Comparison of ENCODE assay signal across 2 cellular contexts in genomic region chr6:30548375-30548774, GRCh38.
TF ChIP-seq lines count a peak whose summit lies in the region.

No MANE protein-coding gene starts in this region.

TF ChIP-seq in IMR-90, 13 proteins besides CTCF, POLR2A, EP300 and RAD21:
- TF ChIP-seq MAZ (IDR thresholded peaks at IDR 0.05; ENCODE audit: borderline replicate concordance, low read depth, low read length) (no peak), MXI1 (IDR thresholded peaks at IDR 0.05; ENCODE audit: borderline replicate concordance, low read depth, low read length) (no peak), BHLHE40 (IDR thresholded peaks at IDR 0.05; ENCODE audit: low read depth, low read length) (no peak), SMC3 (IDR thresholded peaks at IDR 0.05; ENCODE audit: low read depth, low read length) (no peak), ELK1 (IDR thresholded peaks at IDR 0.05; ENCODE audit: borderline replicate concordance, low read depth, low read length) (no peak), CEBPB (IDR thresholded peaks at IDR 0.05; ENCODE audit: low read depth, low read length) (peak; percentile 36; the same call in 1 of the 2 replicates)

TF ChIP-seq in K562, 482 proteins besides CTCF, POLR2A, EP300 and RAD21:
- TF ChIP-seq HSF4 (CRISPR knock-in tag; IDR thresholded peaks at IDR 0.05; ENCODE audit: borderline replicate concordance) (no peak), NR2C1 (IDR thresholded peaks at IDR 0.05) (no peak), NR2C1 (tag; IDR thresholded peaks at IDR 0.05) (0 out of 2 replicates have a peak, but pooled peaks have one; percentile 16)
TF ChIP-seq in K562: peak in this region for 1.
